Comparison of ENCODE assay signal across 21 cellular contexts in the genomic region with DNA sequence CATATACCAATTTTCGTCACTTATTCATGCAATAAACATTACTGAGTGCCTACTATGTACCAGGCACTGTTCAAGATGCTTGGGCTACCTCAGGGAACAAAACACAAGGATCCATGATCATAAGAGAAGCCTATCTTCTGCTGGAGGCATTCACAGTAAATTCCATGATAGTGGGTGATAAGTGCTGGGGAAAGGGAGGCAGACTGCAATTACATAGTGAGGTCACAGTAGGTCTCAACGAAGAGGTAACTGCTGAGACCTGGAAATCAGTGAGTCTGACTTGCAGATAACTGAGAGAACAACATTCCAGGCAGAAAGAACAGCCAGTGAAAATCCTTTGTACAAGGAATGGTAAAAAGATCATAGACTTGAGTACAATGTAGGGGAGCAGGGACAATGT. TPM values are rescaled to one million over a fixed set of nuclear protein-coding genes. Genes with fewer than 3 reads are reported as not detected.
DNase-seq lines count a peak whose midpoint lies in the region; ATAC-seq and TF ChIP-seq lines count a peak whose summit lies in the region.
"Had no signal": no experiment of that assay in that cellular context is flagged by ENCODE, and none has a peak within 500 bp of the region (broad histone marks: within the 10 kb centered on the region; RNA-seq: fewer than 3 reads in every experiment).

No MANE protein-coding gene starts in this region.

- peak overlapping the region; percentile 40 for H3K27ac Mint-ChIP-seq in stimulated activated naive CD8-positive, alpha-beta T cell treated with anti-CD3 and anti-CD28 coated beads, Interleukin-15, Interleukin-2, amounts not matched to agents 100 ng/mL and 50 ng/mL, for 24 hours
- H3K27ac Mint-ChIP-seq in effector memory CD8-positive, alpha-beta T cell = peak overlapping the region; percentile 26 to 74
- H3K27ac Mint-ChIP-seq: activated CD4-positive, alpha-beta memory T cell treated with anti-CD3 and anti-CD28 coated beads, Interleukin-2, amount 10 ng/mL, durations not matched to agents 7 days and 5 days had no signal

- no peak overlapping the region for H3K27ac ChIP-seq in mesendoderm (ENCODE audit: low read depth, low read length)
- H3K27ac ChIP-seq in vagina = no peak overlapping the region
- H3K27ac ChIP-seq: gastroesophageal sphincter, WERI-Rb-1 had no signal

- no peak for DNase-seq in stimulated activated naive CD8-positive, alpha-beta T cell treated with anti-CD3 and anti-CD28 coated beads, Interleukin-15, Interleukin-2, amounts not matched to agents 100 U/mL and 50 U/mL, for 24 hours
- DNase-seq in effector memory CD8-positive, alpha-beta T cell = no peak
- peak; percentile 84 for DNase-seq in mesendoderm
- no peak for DNase-seq in vagina (ENCODE audit: extremely low spot score in 2 of 2)
- no peak for DNase-seq in NCI-H524 treated with DMSO at 0.1 percent for 48 hours (lab: John Stamatoyannopoulos, UW)
- DNase-seq: activated CD4-positive, alpha-beta memory T cell treated with anti-CD3 and anti-CD28 coated beads, Interleukin-2, amount 10 ng/mL, durations not matched to agents 7 days and 5 days; activated naive CD4-positive, alpha-beta T cell treated with anti-CD3 and anti-CD28 coated beads, Interleukin-2, amount 50 U/mL, for 16 hours; activated T-cell treated with anti-CD3 and anti-CD28 coated beads, Interleukin-2, amount 50 U/mL, for 1 hour; Caco-2; MV-4-11; NCI-H1930; NCI-H510A; SHP77 treated with DMSO at 0.1 percent for 48 hours; stimulated activated naive CD4-positive, alpha-beta T cell treated with Interleukin-2 at 50 U/mL for 16 hours; WERI-Rb-1 had no signal

- H2BK15ac ChIP-seq in mesendoderm (replicated peaks; ENCODE audit: low read depth) = no peak overlapping the region

- no peaks in the 10 kb centered on the region for H3K27me3 Mint-ChIP-seq in stimulated activated naive CD8-positive, alpha-beta T cell treated with anti-CD3 and anti-CD28 coated beads, Interleukin-15, Interleukin-2, amounts not matched to agents 100 ng/mL and 50 ng/mL, for 24 hours
- no peaks in the 10 kb centered on the region for H3K27me3 Mint-ChIP-seq in effector memory CD8-positive, alpha-beta T cell
- H3K27me3 Mint-ChIP-seq: activated CD4-positive, alpha-beta memory T cell treated with anti-CD3 and anti-CD28 coated beads, Interleukin-2, amount 10 ng/mL, durations not matched to agents 7 days and 5 days had no signal

- H3K18ac ChIP-seq in mesendoderm (ENCODE audit: low read length) = no peak overlapping the region

- H3K79me2 ChIP-seq in mesendoderm (ENCODE audit: control insufficient read depth, insufficient read depth, low read length) = peaks cover 64% of the 10 kb centered on the region

- no peak overlapping the region for H3K4me3 Mint-ChIP-seq in stimulated activated naive CD8-positive, alpha-beta T cell treated with anti-CD3 and anti-CD28 coated beads, Interleukin-15, Interleukin-2, amounts not matched to agents 100 ng/mL and 50 ng/mL, for 24 hours
- H3K4me3 Mint-ChIP-seq in effector memory CD8-positive, alpha-beta T cell = no peak overlapping the region
- H3K4me3 Mint-ChIP-seq: activated CD4-positive, alpha-beta memory T cell treated with anti-CD3 and anti-CD28 coated beads, Interleukin-2, amount 10 ng/mL, durations not matched to agents 7 days and 5 days; neural crest cell had no signal

- H2AK5ac ChIP-seq in mesendoderm (ENCODE audit: low read length) = no peak overlapping the region

- H3K9me3 ChIP-seq in vagina = no peaks in the 10 kb centered on the region
- H3K9me3 ChIP-seq: Caco-2, gastroesophageal sphincter had no signal

- H4K8ac ChIP-seq in mesendoderm (ENCODE audit: low read depth, low read length) = no peak overlapping the region

- no peak overlapping the region for H3K4ac ChIP-seq in mesendoderm (ENCODE audit: low read depth, low read length)

- no peak overlapping the region for H3K9ac ChIP-seq in mesendoderm (ENCODE audit: low read length)

- H3K79me1 ChIP-seq in mesendoderm (ENCODE audit: low read length) = peaks cover 11% of the 10 kb centered on the region

- H3K27me3 ChIP-seq in mesendoderm (ENCODE audit: insufficient read depth, low read length, poor library complexity) = no peaks in the 10 kb centered on the region
- no peaks in the 10 kb centered on the region for H3K27me3 ChIP-seq in vagina
- H3K27me3 ChIP-seq: gastroesophageal sphincter had no signal

- no peak overlapping the region for H3K23ac ChIP-seq in mesendoderm (ENCODE audit: low read length)

- ATAC-seq in stimulated activated naive CD8-positive, alpha-beta T cell treated with anti-CD3 and anti-CD28 coated beads, Interleukin-15, Interleukin-2, amounts not matched to agents 100 U/mL and 50 U/mL, for 24 hours = no peak
- no peak for ATAC-seq in effector memory CD8-positive, alpha-beta T cell (replicated peaks)
- ATAC-seq in GM21390 (IDR thresholded peaks at IDR 0.05; ENCODE audit: unreplicated experiment) (no peak), HG02885 (IDR thresholded peaks at IDR 0.05; ENCODE audit: poor library complexity, unreplicated experiment) (no peak)
- ATAC-seq: gastroesophageal sphincter had no signal

- H3K56ac ChIP-seq in mesendoderm (ENCODE audit: low read length) = no peak overlapping the region

- H3K9me3 Mint-ChIP-seq in stimulated activated naive CD8-positive, alpha-beta T cell treated with anti-CD3 and anti-CD28 coated beads, Interleukin-15, Interleukin-2, amounts not matched to agents 100 ng/mL and 50 ng/mL, for 24 hours = no peaks in the 10 kb centered on the region
- no peaks in the 10 kb centered on the region for H3K9me3 Mint-ChIP-seq in effector memory CD8-positive, alpha-beta T cell
- H3K9me3 Mint-ChIP-seq: activated CD4-positive, alpha-beta memory T cell treated with anti-CD3 and anti-CD28 coated beads, Interleukin-2, amount 10 ng/mL, durations not matched to agents 7 days and 5 days; neural crest cell had no signal

- H3K4me3 ChIP-seq in mesendoderm (ENCODE audit: low read length) (no peak overlapping the region), vagina (no peak overlapping the region)
- H3K4me3 ChIP-seq: gastroesophageal sphincter, lung had no signal

- TF ChIP-seq CTCF in vagina (IDR thresholded peaks at IDR 0.05) = no peak

- 100% methylated on average over 1 of the region's 2 CpGs for WGBS in mesendoderm (ENCODE audit: extremely low coverage, insufficient coverage, low lambda C conversion rate)

- no peak overlapping the region for H3K4me2 ChIP-seq in mesendoderm (ENCODE audit: low read length)

- intact Hi-C loops in vagina (cut with DNase I) = no loop called here

- H3K36me3 ChIP-seq in mesendoderm (ENCODE audit: control insufficient read depth, insufficient read depth, low read length) (no peaks in the 10 kb centered on the region), vagina (no peaks in the 10 kb centered on the region)
- H3K36me3 ChIP-seq: gastroesophageal sphincter, WERI-Rb-1 had no signal

- peaks cover 21% of the 10 kb centered on the region for H3K36me3 Mint-ChIP-seq in stimulated activated naive CD8-positive, alpha-beta T cell treated with anti-CD3 and anti-CD28 coated beads, Interleukin-15, Interleukin-2, amounts not matched to agents 100 ng/mL and 50 ng/mL, for 24 hours (ENCODE audit: low read depth)
- peaks cover 7% of the 10 kb centered on the region for H3K36me3 Mint-ChIP-seq in effector memory CD8-positive, alpha-beta T cell (ENCODE audit: insufficient read depth)

- no peak for TF ChIP-seq POLR2A in vagina (IDR thresholded peaks at IDR 0.05)

- H3K4me1 Mint-ChIP-seq in stimulated activated naive CD8-positive, alpha-beta T cell treated with anti-CD3 and anti-CD28 coated beads, Interleukin-15, Interleukin-2, amounts not matched to agents 100 ng/mL and 50 ng/mL, for 24 hours (ENCODE audit: low read depth) = peaks cover 65% of the 10 kb centered on the region
- H3K4me1 Mint-ChIP-seq in effector memory CD8-positive, alpha-beta T cell (ENCODE audit: low read depth in 2 of 2) = peaks cover 29 to 60% of the 10 kb centered on the region in 2 donors

- no peak overlapping the region for H4K5ac ChIP-seq in mesendoderm (ENCODE audit: low read length)

- no peak overlapping the region for H2BK5ac ChIP-seq in mesendoderm (ENCODE audit: low read length)

- H3K4me1 ChIP-seq in mesendoderm (ENCODE audit: control insufficient read depth, low read depth, low read length) (peaks cover 5% of the 10 kb centered on the region), vagina (peaks cover 54% of the 10 kb centered on the region)

- no peak overlapping the region for H2BK120ac ChIP-seq in mesendoderm (ENCODE audit: low read depth, low read length)

RNA-seq across cellular contexts. Expression of a gene that starts 33.6 kb away (rescaled TPM):
- 75.7 TPM for polyA plus RNA-seq in mesendoderm (2013, experiment 1 of 2)
- polyA plus RNA-seq in mesendoderm (2013, experiment 2 of 2) = 74.9 TPM
- total RNA-seq in vagina = 89.6 TPM
